In the genomic region with DNA sequence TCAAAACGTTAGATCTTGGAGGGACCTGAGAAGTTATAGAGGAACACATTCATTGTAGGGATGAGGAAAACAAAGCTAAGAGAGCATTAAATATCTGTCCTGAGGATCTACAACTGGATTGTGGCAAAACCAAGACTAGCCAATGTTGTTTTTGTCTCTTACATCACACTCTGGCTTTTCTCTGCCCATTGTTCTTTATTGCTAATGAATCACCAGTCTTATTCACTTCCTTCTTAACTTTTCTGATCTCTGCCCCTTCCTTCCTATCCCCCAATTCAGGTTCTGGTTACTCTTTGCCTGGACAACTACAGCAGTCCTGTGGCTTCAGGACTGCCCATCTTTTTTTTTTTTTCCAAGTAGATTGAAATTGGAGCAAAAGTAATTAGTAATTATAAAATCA, we compare ENCODE assay signal across 11 cellular contexts. TPM values are rescaled to one million over a fixed set of nuclear protein-coding genes. Genes with fewer than 3 reads are reported as not detected.
DNase-seq lines count a peak whose midpoint lies in the region; ATAC-seq, FAIRE-seq and TF ChIP-seq lines count a peak whose summit lies in the region.
"Had no signal": no experiment of that assay in that cellular context is flagged by ENCODE, and none has a peak within 500 bp of the region (broad histone marks: within the 10 kb centered on the region; RNA-seq: fewer than 3 reads in every experiment).

No MANE protein-coding gene starts in this region.

- no peak overlapping the region for H3K4me3 Mint-ChIP-seq in T-helper 2 cell treated with Interferon-gamma antibody and Interleukin-4, amounts not matched to agents 5 μg/mL and 100 μg/mL, for 36 hours

- no peaks in the 10 kb centered on the region for H3K9me3 ChIP-seq in ascending aorta

- H3K4me1 Mint-ChIP-seq in T-helper 2 cell treated with Interferon-gamma antibody and Interleukin-4, amounts not matched to agents 5 μg/mL and 100 μg/mL, for 36 hours (ENCODE audit: low read depth), result peaks cover 4% of the 10 kb centered on the region

- H3K4me1 ChIP-seq in ascending aorta, result no peaks in the 10 kb centered on the region

- peaks cover under 1% of the 10 kb centered on the region for H3K9me3 Mint-ChIP-seq in T-helper 2 cell treated with Interferon-gamma antibody and Interleukin-4, amounts not matched to agents 5 μg/mL and 100 μg/mL, for 36 hours

- FAIRE-seq in GM12892 (lab: Jason Lieb, UNC), result peak; percentile 72
- FAIRE-seq: G401.6 had no signal

- H3K27me3 Mint-ChIP-seq in T-helper 2 cell treated with Interferon-gamma antibody and Interleukin-4, amounts not matched to agents 5 μg/mL and 100 μg/mL, for 36 hours (ENCODE audit: low read depth), result peaks cover 46% of the 10 kb centered on the region

- DNase-seq in GM12892 (ENCODE audit: insufficient read length) (no peak), NOMO-1 treated with dmso at 0.1 percent for 144 hours (lab: John Stamatoyannopoulos, UW; ENCODE audit: unreplicated experiment) (peak; percentile 35), choroid plexus epithelial cell (ENCODE audit: low read depth) (peak; percentile 26), pulmonary artery endothelial cell (ENCODE audit: low read depth, low spot score) (peak; percentile 79), ascending aorta (ENCODE audit: low spot score in 2 of 2) (no peak), sciatic nerve (ENCODE audit: low spot score) (no peak)
- no peak for DNase-seq in T-helper 2 cell treated with Interferon-gamma antibody and Interleukin-4, amounts not matched to agents 5 μg/mL and 100 μg/mL, for 36 hours (ENCODE audit: low spot score)
- DNase-seq: activated gamma-delta T cell treated with Interleukin-2 at 50 U/mL for 16 hours, MM.1S had no signal

- no peaks in the 10 kb centered on the region for H3K36me3 Mint-ChIP-seq in T-helper 2 cell treated with Interferon-gamma antibody and Interleukin-4, amounts not matched to agents 5 μg/mL and 100 μg/mL, for 36 hours (ENCODE audit: low read depth)

- no peak overlapping the region for H3K27ac Mint-ChIP-seq in T-helper 2 cell treated with Interferon-gamma antibody and Interleukin-4, amounts not matched to agents 5 μg/mL and 100 μg/mL, for 36 hours

- H3K27me3 ChIP-seq in ascending aorta, result no peaks in the 10 kb centered on the region

- H3K36me3 ChIP-seq in ascending aorta, result no peaks in the 10 kb centered on the region

- no peak overlapping the region for H3K27ac ChIP-seq in ascending aorta

- TF ChIP-seq CTCF in choroid plexus epithelial cell (conservative IDR thresholded peaks at IDR 0.05; ENCODE audit: low read depth, low read length) (no peak), ascending aorta (IDR thresholded peaks at IDR 0.05) (no peak)

- intact Hi-C loops in ascending aorta (cut with DNase I), result no loop called here
- intact Hi-C loops in sciatic nerve (cut with DNase I), result no loop called here

- no peak for TF ChIP-seq POLR2A in GM12892 (IDR thresholded peaks at IDR 0.05; ENCODE audit: low read depth, low read length)

- no peak overlapping the region for H3K4me3 ChIP-seq in choroid plexus epithelial cell (ENCODE audit: low read depth, low read length)
- no peak overlapping the region for H3K4me3 ChIP-seq in ascending aorta

- ATAC-seq in HG03521 (IDR thresholded peaks at IDR 0.05; ENCODE audit: unreplicated experiment), result no peak
- ATAC-seq in sciatic nerve, result no peak

RNA-seq across cellular contexts. Expression of gene PREP, which starts 57.0 kb away (rescaled TPM):
- 27.9 TPM for polyA plus RNA-seq in GM12892 (2012; ENCODE audit: missing spikeins)
- 21.7 and 22.8 TPM in 2 replicates for total RNA-seq in pulmonary artery endothelial cell
- total RNA-seq in ascending aorta, result 5.1 TPM
- total RNA-seq in sciatic nerve, result 19.8 TPM

Comparison
In these comparisons a context has a peak if more than half of its experiments do, and no peak if none do; other contexts are left out.
1. DNase-seq: peak in NOMO-1 treated with dmso at 0.1 percent for 144 hours (single experiment), choroid plexus epithelial cell (single experiment) and pulmonary artery endothelial cell (single experiment); none in GM12892 (single experiment), ascending aorta (0 of 2), sciatic nerve (single experiment) and T-helper 2 cell treated with Interferon-gamma antibody and Interleukin-4, amounts not matched to agents 5 μg/mL and 100 μg/mL, for 36 hours (single experiment).